In the genomic region with DNA sequence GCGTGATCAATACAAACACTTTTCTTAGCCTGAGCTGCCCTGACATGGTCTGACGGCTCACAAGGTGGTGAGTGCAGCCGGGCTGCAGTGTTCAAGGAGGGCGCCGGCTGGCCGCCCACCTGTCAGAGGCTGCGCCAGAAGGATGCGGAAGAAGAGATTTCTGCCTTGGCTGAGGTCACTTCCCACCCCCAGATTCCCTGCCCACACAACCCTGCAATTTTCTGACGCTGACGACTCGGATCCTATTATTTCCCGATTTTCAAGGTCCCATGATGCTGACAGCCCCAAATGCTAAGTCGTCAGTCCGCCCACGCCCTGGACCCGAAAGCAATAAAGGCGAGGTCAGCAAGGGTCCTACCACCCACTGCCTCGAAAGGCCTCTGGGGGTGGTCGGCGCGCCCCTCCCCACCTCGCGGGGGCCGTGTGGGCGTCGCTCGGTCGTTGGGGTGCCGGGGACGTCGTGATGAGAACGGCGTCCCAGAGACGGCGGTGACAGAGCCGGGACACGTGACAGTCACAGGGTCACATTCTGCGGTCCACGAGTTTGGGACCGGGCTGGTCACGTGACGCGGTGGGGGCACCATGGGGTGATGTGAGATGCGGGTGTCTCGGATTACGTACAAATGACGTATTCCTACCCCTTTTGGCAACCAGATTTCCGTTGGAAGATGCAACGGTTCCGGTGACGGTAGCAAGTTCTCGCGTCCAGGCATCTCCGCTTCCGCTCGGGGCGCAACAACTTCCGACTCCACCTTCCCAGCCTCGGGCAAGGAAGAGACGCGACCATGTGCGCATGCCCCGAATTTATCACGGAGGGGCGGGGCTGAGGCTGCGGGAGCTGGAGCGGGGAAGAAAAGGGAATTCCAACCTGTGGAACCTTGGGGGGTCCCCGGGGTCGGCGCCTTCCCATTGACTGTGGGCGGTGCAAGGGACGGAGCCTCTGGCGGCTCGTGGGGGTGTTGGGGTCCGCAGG, we compare ENCODE assay signal across 8 cellular contexts. TPM values are rescaled to one million over a fixed set of nuclear protein-coding genes. Genes with fewer than 3 reads are reported as not detected.
DNase-seq lines count a peak whose midpoint lies in the region; TF ChIP-seq lines count a peak whose summit lies in the region.

A gene with protein sequence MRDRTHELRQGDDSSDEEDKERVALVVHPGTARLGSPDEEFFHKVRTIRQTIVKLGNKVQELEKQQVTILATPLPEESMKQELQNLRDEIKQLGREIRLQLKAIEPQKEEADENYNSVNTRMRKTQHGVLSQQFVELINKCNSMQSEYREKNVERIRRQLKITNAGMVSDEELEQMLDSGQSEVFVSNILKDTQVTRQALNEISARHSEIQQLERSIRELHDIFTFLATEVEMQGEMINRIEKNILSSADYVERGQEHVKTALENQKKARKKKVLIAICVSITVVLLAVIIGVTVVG (plus strand): TSS at position 823 of the 973 bp plus-strand sequence. CDS start 248 bp downstream, outside the sequence.

- peaks cover 24% of the 10 kb centered on the region for H3K4me1 Mint-ChIP-seq in HFFc6 (ENCODE audit: low read depth)

- H3F3A ChIP-seq in SK-N-SH (replicated peaks; ENCODE audit: insufficient read depth), result peaks cover 8% of the 10 kb centered on the region

- POLR2A ChIA-PET in SK-N-SH (lab: Yijun Ruan, JAX), result interaction anchor here (0.6 to 1.5 kb wide), 4 partner anchors 40 to 148 kb away, joined by 3 to 5 read pairs (median 3); a partner anchor contains a TSS

- H3K27ac ChIP-seq in SK-N-SH (ENCODE audit: low read depth in 2 of 2, low read length in 1 of 2) (peak within 1 kb of the TSS; percentile 64), suprapubic skin (peak within 1 kb of the TSS; percentile 96)

- peak within 1 kb of the TSS; percentile 90 for H3K27ac Mint-ChIP-seq in HFFc6

- H3K27me3 ChIP-seq in SK-N-SH (ENCODE audit: insufficient read depth) (no peaks in the 10 kb centered on the region), suprapubic skin (no peaks in the 10 kb centered on the region)

- no peak for TF ChIP-seq POLR2A in NB4 (IDR thresholded peaks at IDR 0.05; ENCODE audit: extremely low read depth, insufficient read length)
- peak in 1 of 2 donors; percentile 46 for TF ChIP-seq POLR2A in suprapubic skin (IDR thresholded peaks at IDR 0.05)

- peaks cover 19% of the 10 kb centered on the region for H3K79me2 ChIP-seq in SK-N-SH (ENCODE audit: insufficient read depth)

- peaks cover 9 to 10% of the 10 kb centered on the region in 2 experiments; a peak in 2 of 4 replicates for H3K4me1 ChIP-seq in SK-N-SH (ENCODE audit: control insufficient read depth in 1 of 2, insufficient read depth in 2 of 2, low read depth in 1 of 2, low read length in 1 of 2)
- H3K4me1 ChIP-seq in suprapubic skin, result peaks cover 27% of the 10 kb centered on the region

- no peak for TF ChIP-seq EP300 in SK-N-SH (IDR thresholded peaks at IDR 0.05; ENCODE audit: borderline replicate concordance in 1 of 2, low read depth in 1 of 2, low read length in 1 of 2)
- TF ChIP-seq EP300 in suprapubic skin (IDR thresholded peaks at IDR 0.05), result no peak

- peak within 1 kb of the TSS; percentile 94 for H3K4me3 Mint-ChIP-seq in HFFc6

- H3K4me3 ChIP-seq in NB4 (ENCODE audit: low read depth, low read length) (peak within 1 kb of the TSS; percentile 87), SK-N-SH (ENCODE audit: low read depth in 2 of 2, low read length in 1 of 2) (peak within 1 kb of the TSS; percentile 87 to 97), suprapubic skin (peak within 1 kb of the TSS; percentile 78)

- H3K9me3 ChIP-seq in SK-N-SH (no peaks in the 10 kb centered on the region), suprapubic skin (no peaks in the 10 kb centered on the region)

- H3K36me3 ChIP-seq in SK-N-SH (replicated peaks in 1 of 2; ENCODE audit: control insufficient read depth in 1 of 2, insufficient read depth in 2 of 2, low read length in 1 of 2) (peaks cover 7 to 25% of the 10 kb centered on the region in 2 experiments), suprapubic skin (peaks cover 19% of the 10 kb centered on the region)

- no peaks in the 10 kb centered on the region for H3K27me3 Mint-ChIP-seq in HFFc6 (ENCODE audit: insufficient read depth)

- CTCF ChIA-PET in SK-N-SH (lab: Yijun Ruan, JAX), result interaction anchor here (0.6 to 1.3 kb wide), 2 partner anchors 11 to 48 kb away, joined by 4 to 5 read pairs; a partner anchor contains a TSS

- peaks cover 10% of the 10 kb centered on the region; the same call in 1 of the 2 replicates for H3K36me3 Mint-ChIP-seq in HFFc6 (ENCODE audit: low read depth)

- no peaks in the 10 kb centered on the region for H3K9me2 ChIP-seq in SK-N-SH

- DNase-seq in GM03348 (ENCODE audit: low spot score) (peak; percentile 97), HFFc6 (peak; percentile 99), NB4 (ENCODE audit: low read depth) (peak; percentile 95), SK-N-SH (peak; percentile 94), germinal center (ENCODE audit: low spot score) (peak; percentile 94), nucleus accumbens (lab: John Stamatoyannopoulos, UW) (peak; percentile 86 to 100 (median 97)), suprapubic skin (ENCODE audit: low spot score in 2 of 2) (peak; percentile 99)
- DNase-seq in activated naive CD4-positive, alpha-beta T cell treated with anti-CD3 and anti-CD28 coated beads, Interleukin-2, amount 50 U/mL, for 16 hours, result peak; percentile 96

- peaks cover 7% of the 10 kb centered on the region for H4K20me1 ChIP-seq in SK-N-SH (ENCODE audit: insufficient read depth)

- 4% methylated on average over 51 of the region's 75 CpGs for WGBS in SK-N-SH (ENCODE audit: low lambda C conversion rate)
- WGBS in suprapubic skin, result 3% methylated on average over 43 of the region's 75 CpGs

- no peaks in the 10 kb centered on the region for H3K9me3 Mint-ChIP-seq in HFFc6

- peak within 1 kb of the TSS; percentile 77 for H3K4me2 ChIP-seq in SK-N-SH

- no peak for TF ChIP-seq RAD21 in SK-N-SH (IDR thresholded peaks at IDR 0.05; ENCODE audit: low read length)

- H2AFZ ChIP-seq in SK-N-SH (ENCODE audit: low read depth), result peak within 1 kb of the TSS; percentile 88

- TF ChIP-seq CTCF in HFFc6 (IDR thresholded peaks at IDR 0.05), result peak; percentile 8
- TF ChIP-seq CTCF in NB4 (IDR thresholded peaks at IDR 0.05; ENCODE audit: low read depth, low read length), result no peak
- no peak for TF ChIP-seq CTCF in SK-N-SH (IDR thresholded peaks at IDR 0.05)
- TF ChIP-seq CTCF in suprapubic skin (IDR thresholded peaks at IDR 0.05), result no peak

- H3K9ac ChIP-seq in SK-N-SH, result peak within 1 kb of the TSS; percentile 84

TF ChIP-seq in SK-N-SH, 30 proteins besides CTCF, POLR2A, EP300 and RAD21 (continues in another document):
- TF ChIP-seq CHD2 (IDR thresholded peaks at IDR 0.05; ENCODE audit: low read length, partially characterized antibody) (peak; percentile 73), GABPA (IDR thresholded peaks at IDR 0.05; ENCODE audit: low read depth) (peak; percentile 100), ELF1 (IDR thresholded peaks at IDR 0.05) (peak; percentile 84), NFIC (IDR thresholded peaks at IDR 0.05; ENCODE audit: borderline replicate concordance) (no peak), POLR2AphosphoS5 (IDR thresholded peaks at IDR 0.05; ENCODE audit: low read depth, low read length) (peak; percentile 66), GATA2 (CRISPR knock-in tag; IDR thresholded peaks at IDR 0.05) (no peak), RCOR1 (IDR thresholded peaks at IDR 0.05; ENCODE audit: low read length) (no peak; the same call in 1 of the 2 replicates), YY1 (IDR thresholded peaks at IDR 0.05; ENCODE audit: low read depth) (no peak)
- TF ChIP-seq, protein P1, sequence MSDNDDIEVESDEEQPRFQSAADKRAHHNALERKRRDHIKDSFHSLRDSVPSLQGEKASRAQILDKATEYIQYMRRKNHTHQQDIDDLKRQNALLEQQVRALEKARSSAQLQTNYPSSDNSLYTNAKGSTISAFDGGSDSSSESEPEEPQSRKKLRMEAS (IDR thresholded peaks at IDR 0.05; ENCODE audit: low read depth), result peak; percentile 85
- TF ChIP-seq, protein P2, sequence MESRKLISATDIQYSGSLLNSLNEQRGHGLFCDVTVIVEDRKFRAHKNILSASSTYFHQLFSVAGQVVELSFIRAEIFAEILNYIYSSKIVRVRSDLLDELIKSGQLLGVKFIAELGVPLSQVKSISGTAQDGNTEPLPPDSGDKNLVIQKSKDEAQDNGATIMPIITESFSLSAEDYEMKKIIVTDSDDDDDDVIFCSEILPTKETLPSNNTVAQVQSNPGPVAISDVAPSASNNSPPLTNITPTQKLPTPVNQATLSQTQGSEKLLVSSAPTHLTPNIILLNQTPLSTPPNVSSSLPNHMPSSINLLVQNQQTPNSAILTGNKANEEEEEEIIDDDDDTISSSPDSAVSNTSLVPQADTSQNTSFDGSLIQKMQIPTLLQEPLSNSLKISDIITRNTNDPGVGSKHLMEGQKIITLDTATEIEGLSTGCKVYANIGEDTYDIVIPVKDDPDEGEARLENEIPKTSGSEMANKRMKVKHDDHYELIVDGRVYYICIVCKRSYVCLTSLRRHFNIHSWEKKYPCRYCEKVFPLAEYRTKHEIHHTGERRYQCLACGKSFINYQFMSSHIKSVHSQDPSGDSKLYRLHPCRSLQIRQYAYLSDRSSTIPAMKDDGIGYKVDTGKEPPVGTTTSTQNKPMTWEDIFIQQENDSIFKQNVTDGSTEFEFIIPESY (IDR thresholded peaks at IDR 0.05; ENCODE audit: borderline replicate concordance, low read depth), result peak; percentile 66; the same call in 1 of the 2 replicates
- TF ChIP-seq, protein P3, sequence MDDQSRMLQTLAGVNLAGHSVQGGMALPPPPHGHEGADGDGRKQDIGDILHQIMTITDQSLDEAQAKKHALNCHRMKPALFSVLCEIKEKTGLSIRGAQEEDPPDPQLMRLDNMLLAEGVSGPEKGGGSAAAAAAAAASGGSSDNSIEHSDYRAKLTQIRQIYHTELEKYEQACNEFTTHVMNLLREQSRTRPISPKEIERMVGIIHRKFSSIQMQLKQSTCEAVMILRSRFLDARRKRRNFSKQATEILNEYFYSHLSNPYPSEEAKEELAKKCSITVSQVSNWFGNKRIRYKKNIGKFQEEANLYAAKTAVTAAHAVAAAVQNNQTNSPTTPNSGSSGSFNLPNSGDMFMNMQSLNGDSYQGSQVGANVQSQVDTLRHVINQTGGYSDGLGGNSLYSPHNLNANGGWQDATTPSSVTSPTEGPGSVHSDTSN (IDR thresholded peaks at IDR 0.05), result no peak
- TF ChIP-seq, protein P4, sequence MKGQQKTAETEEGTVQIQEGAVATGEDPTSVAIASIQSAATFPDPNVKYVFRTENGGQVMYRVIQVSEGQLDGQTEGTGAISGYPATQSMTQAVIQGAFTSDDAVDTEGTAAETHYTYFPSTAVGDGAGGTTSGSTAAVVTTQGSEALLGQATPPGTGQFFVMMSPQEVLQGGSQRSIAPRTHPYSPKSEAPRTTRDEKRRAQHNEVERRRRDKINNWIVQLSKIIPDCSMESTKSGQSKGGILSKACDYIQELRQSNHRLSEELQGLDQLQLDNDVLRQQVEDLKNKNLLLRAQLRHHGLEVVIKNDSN (IDR thresholded peaks at IDR 0.05; ENCODE audit: borderline replicate concordance, low read depth), result peak; percentile 94

RNA-seq across cellular contexts. Expression of the gene that starts here (rescaled TPM):
- total RNA-seq in HFFc6 (2021; fragmentation: NEBNext Ultra II Directional; extraction: Animal tissue kit (Norgen Biotek cat#: 25700)), result 10 to 100 TPM; 56.3 to 71.2 (median 64.2) TPM
- 117 TPM in 2 replicates for polyA plus RNA-seq in SK-N-SH (2012; rRNA removed)
- polyA plus RNA-seq in SK-N-SH (2012; cell fraction: cytosol; rRNA removed), result 77.9 and 88.2 TPM in 2 replicates
- 311 and 328 TPM in 2 replicates for polyA plus RNA-seq in SK-N-SH (2012; cell fraction: nucleus; rRNA removed)
- 100 to 1,000 TPM in 1 of 4 donors, 10 to 100 TPM in 3; 32.5 to 118 (median 47.8) TPM for total RNA-seq in suprapubic skin

Comparison
In these comparisons a context has a peak if more than half of its experiments do, and no peak if none do; other contexts are left out.
1. Peak in every context shown above with its lines: DNase-seq, H3K4me3 ChIP-seq and H3K27ac ChIP-seq.